Comparison of ENCODE assay signal across 10 cellular contexts in the genomic region with DNA sequence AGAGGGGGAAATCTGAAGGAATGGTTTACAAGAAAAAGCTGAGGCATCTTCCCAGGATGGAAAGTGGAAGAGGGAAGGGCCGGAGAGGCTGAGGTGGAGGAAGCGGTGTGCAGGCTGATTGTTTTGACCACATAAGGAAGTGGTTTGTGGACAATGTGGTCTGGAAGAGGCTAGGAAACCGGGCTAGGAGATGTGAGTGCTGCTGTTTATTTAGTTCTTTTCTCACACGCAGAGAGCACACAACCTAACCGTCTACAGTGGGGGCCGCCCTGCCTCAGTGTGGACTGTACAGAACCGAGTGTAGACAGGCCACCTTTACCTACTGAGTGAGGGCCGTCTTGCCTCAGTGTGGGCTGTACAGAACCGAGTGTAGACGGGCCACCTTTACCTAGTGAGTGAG.
A peak's percentile ranks its signal among the peaks of the same experiment; 100 is the strongest.
DNase-seq lines count a peak whose midpoint lies in the region; ATAC-seq and TF ChIP-seq lines count a peak whose summit lies in the region.
"Had no signal": no experiment of that assay in that cellular context is flagged by ENCODE, and none has a peak within 500 bp of the region (broad histone marks: within the 10 kb centered on the region; RNA-seq: fewer than 3 reads in every experiment).

No MANE protein-coding gene starts in this region.

- ATAC-seq in sciatic nerve: peak; percentile 45
- ATAC-seq in HG03521 (IDR thresholded peaks at IDR 0.05; ENCODE audit: unreplicated experiment): no peak

- H3K4me3 ChIP-seq in astrocyte of the spinal cord (ENCODE audit: low read depth, low read length): no peak overlapping the region
- H3K4me3 ChIP-seq: ascending aorta, esophagus squamous epithelium had no signal

- in situ Hi-C loops in astrocyte of the spinal cord (cut with HindIII; ENCODE audit: low sequenced_read_pairs): no loop called here

- intact Hi-C loops in sciatic nerve (cut with DNase I): no loop called here

- DNase-seq in activated CD4-positive, alpha-beta T cell treated with anti-CD3 and anti-CD28 coated beads for 48 hours: peak; percentile 7
- no peak for DNase-seq in activated CD4-positive, alpha-beta T cell treated with anti-CD3 and anti-CD28 coated beads, Interleukin-2, amount 50 U/mL, for 1 hour
- DNase-seq in OCI-M1 (lab: John Stamatoyannopoulos, UW): peak; percentile 33
- peak; percentile 90 for DNase-seq in astrocyte of the spinal cord (ENCODE audit: low read depth, low spot score)
- no peak for DNase-seq in sciatic nerve (ENCODE audit: low spot score)
- no peak for DNase-seq in NCI-H1436 treated with DMSO at 0.1 percent for 48 hours (lab: John Stamatoyannopoulos, UW)
- DNase-seq in activated CD4-positive, CD25-positive, alpha-beta regulatory T cell (lab: John Stamatoyannopoulos, UW): no peak
- DNase-seq: esophagus squamous epithelium had no signal

- TF ChIP-seq CTCF in astrocyte of the spinal cord (IDR thresholded peaks at IDR 0.05; ENCODE audit: low read depth, low read length): no peak

Comparison
In these comparisons a context has a peak if more than half of its experiments do, and no peak if none do; other contexts are left out.
1. DNase-seq: peak in activated CD4-positive, alpha-beta T cell treated with anti-CD3 and anti-CD28 coated beads for 48 hours (single experiment), OCI-M1 (single experiment) and astrocyte of the spinal cord (single experiment); none in activated CD4-positive, alpha-beta T cell treated with anti-CD3 and anti-CD28 coated beads, Interleukin-2, amount 50 U/mL, for 1 hour (single experiment), sciatic nerve (single experiment), NCI-H1436 treated with DMSO at 0.1 percent for 48 hours (single experiment) and activated CD4-positive, CD25-positive, alpha-beta regulatory T cell (0 of 4).